ENCODE assay signal across 22 cellular contexts in genomic region chr1:21664806-21665588, GRCh38. TPM values are rescaled to one million over a fixed set of nuclear protein-coding genes. Genes with fewer than 3 reads are reported as not detected.
DNase-seq lines count a peak whose midpoint lies in the region; ATAC-seq, FAIRE-seq and TF ChIP-seq lines count a peak whose summit lies in the region.
"Had no signal": no experiment of that assay in that cellular context is flagged by ENCODE, and none has a peak within 500 bp of the region (broad histone marks: within the 10 kb centered on the region; RNA-seq: fewer than 3 reads in every experiment).

No MANE protein-coding gene starts in this region.

- H2AK5ac ChIP-seq in H1 (ENCODE audit: low read depth, low read length): no peak overlapping the region

- H2BK120ac ChIP-seq in H1 (replicated peaks; ENCODE audit: low read depth, low read length): no peak overlapping the region

- no peaks in the 10 kb centered on the region for H4K20me1 ChIP-seq in H1 (replicated peaks in 1 of 2; ENCODE audit: control insufficient read depth in 1 of 2, insufficient read depth in 2 of 2, low read length in 2 of 2)

- intact Hi-C loops in left ventricle myocardium inferior (cut with micrococcal nuclease) (no loop called here), heart left ventricle (cut with DNase I) (loop anchor here in 3 of 10 donors (5.0 to 10.0 kb wide), 3 partner anchors 158 to 433 kb away; partner anchors contain the start of gene ALPL (in 2 of the 3)), upper lobe of right lung (cut with DNase I) (no loop called here)

- H3K23me2 ChIP-seq in H1 (ENCODE audit: low read depth, low read length): peaks cover 13% of the 10 kb centered on the region

- CTCF ChIA-PET in RWPE1 (lab: Yijun Ruan, JAX): interaction anchor here (0.5 to 0.8 kb wide), 3 partner anchors 83 to 878 kb away, joined by 3 read pairs; partner anchors contain the start of gene HP1BP3
- CTCF ChIA-PET in H1 (lab: Charles Lee; ENCODE audit: partially characterized antibody): interaction anchor here (0.6 to 3.0 kb wide), 3 partner anchors 9 to 420 kb away, joined by 3 to 9 read pairs (median 4); no protein-coding TSS in a partner anchor

- H2BK15ac ChIP-seq in H1 (ENCODE audit: low read length): no peak overlapping the region

- H2AFZ ChIP-seq in H1 (ENCODE audit: low read length): no peak overlapping the region

- H3K27me3 ChIP-seq in left ventricle myocardium inferior (ENCODE audit: low read depth): peaks cover 88% of the 10 kb centered on the region
- H3K27me3 ChIP-seq in heart left ventricle: peaks cover 0 to 63% (median 22%) of the 10 kb centered on the region in 9 donors
- peaks cover 0 to 27% (median 19%) of the 10 kb centered on the region in 4 experiments; a peak in 5 of 7 replicates for H3K27me3 ChIP-seq in H1 (replicated peaks in 1 of 4; ENCODE audit: control insufficient read depth in 3 of 4, extremely low read depth in 1 of 4, insufficient read depth in 3 of 4, low read length in 3 of 4)
- peaks cover 37% of the 10 kb centered on the region for H3K27me3 ChIP-seq in upper lobe of right lung
- H3K27me3 ChIP-seq: right lobe of liver had no signal

- peak overlapping the region; percentile 75 for H3K27ac ChIP-seq in left ventricle myocardium inferior (replicated peaks)
- peak overlapping the region in 3 of 12 donors; percentile 56 to 71 (median 64) for H3K27ac ChIP-seq in heart left ventricle
- peak overlapping the region; percentile 18; the same call in 1 of the 2 replicates for H3K27ac ChIP-seq in RWPE1
- no peak overlapping the region for H3K27ac ChIP-seq in H1 (ENCODE audit: low read depth, low read length)
- H3K27ac ChIP-seq in upper lobe of right lung: no peak overlapping the region
- H3K27ac ChIP-seq: breast epithelium, esophagus squamous epithelium, right lobe of liver had no signal

- no peaks in the 10 kb centered on the region for H3K79me1 ChIP-seq in H1 (ENCODE audit: low read depth, low read length)

- H4K91ac ChIP-seq in H1 (replicated peaks; ENCODE audit: insufficient read length, low read length): no peak overlapping the region

- no peak overlapping the region for H3K14ac ChIP-seq in H1 (ENCODE audit: insufficient read length)

- H3K4me1 ChIP-seq in left ventricle myocardium inferior: peaks cover 59% of the 10 kb centered on the region
- peaks cover 0 to 56% (median 21%) of the 10 kb centered on the region in 12 donors for H3K4me1 ChIP-seq in heart left ventricle
- peaks cover 0 to 17% (median 5%) of the 10 kb centered on the region in 4 experiments; a peak in 5 of 7 replicates for H3K4me1 ChIP-seq in H1 (replicated peaks in 1 of 4; ENCODE audit: control insufficient read depth in 3 of 4, insufficient read depth in 4 of 4, low read length in 3 of 4)
- peaks cover 19% of the 10 kb centered on the region for H3K4me1 ChIP-seq in upper lobe of right lung

- no peaks in the 10 kb centered on the region for H3K79me2 ChIP-seq in H1 (ENCODE audit: control insufficient read depth in 1 of 2, insufficient read depth in 2 of 2, low read length in 2 of 2)

- no peak overlapping the region for H3K4ac ChIP-seq in H1 (replicated peaks; ENCODE audit: insufficient read length, low read depth, low read length)

- no peak overlapping the region for H3K4me2 ChIP-seq in H1 (ENCODE audit: insufficient read depth in 1 of 2, low read depth in 2 of 2, low read length in 2 of 2)
- H3K4me2 ChIP-seq: SK-N-SH had no signal

- no peak overlapping the region for H3K18ac ChIP-seq in H1 (ENCODE audit: extremely low read depth, low read length)

- no peak overlapping the region for H4K8ac ChIP-seq in H1 (ENCODE audit: extremely low read depth, insufficient read depth, low read length)

- POLR2A ChIA-PET in RWPE1 (lab: Yijun Ruan, JAX; ENCODE audit: low non-redundant PET) (no interaction called here), H1 (lab: Charles Lee; ENCODE audit: partially characterized antibody) (interaction anchor here (1.1 kb wide), 1 partner anchor 17 kb away, joined by 3 read pairs; no protein-coding TSS in a partner anchor)

- FAIRE-seq in H1 (lab: Jason Lieb, UNC): no peak
- FAIRE-seq: frontal cortex, GM19239 had no signal

- no peaks in the 10 kb centered on the region for H3K9me3 ChIP-seq in left ventricle myocardium inferior (replicated peaks)
- no peaks in the 10 kb centered on the region for H3K9me3 ChIP-seq in heart left ventricle
- H3K9me3 ChIP-seq in H1 (ENCODE audit: insufficient read depth in 2 of 2, low read depth in 1 of 2, low read length in 1 of 2): no peaks in the 10 kb centered on the region
- H3K9me3 ChIP-seq in upper lobe of right lung: no peaks in the 10 kb centered on the region
- H3K9me3 ChIP-seq: breast epithelium, esophagus squamous epithelium, right lobe of liver, SK-N-SH had no signal

- H3K36me3 ChIP-seq in left ventricle myocardium inferior: no peaks in the 10 kb centered on the region
- no peaks in the 10 kb centered on the region for H3K36me3 ChIP-seq in heart left ventricle
- no peaks in the 10 kb centered on the region for H3K36me3 ChIP-seq in H1 (ENCODE audit: control insufficient read depth in 2 of 4, insufficient read depth in 4 of 4, low read length in 3 of 4)
- no peaks in the 10 kb centered on the region for H3K36me3 ChIP-seq in upper lobe of right lung
- H3K36me3 ChIP-seq: breast epithelium, esophagus squamous epithelium, right lobe of liver had no signal

- no peak overlapping the region for H2BK5ac ChIP-seq in H1 (ENCODE audit: low read depth, low read length)

- H3K56ac ChIP-seq in H1 (replicated peaks; ENCODE audit: insufficient read length, low read depth, low read length): no peak overlapping the region

- no peak for TF ChIP-seq CTCF in left ventricle myocardium inferior (IDR thresholded peaks at IDR 0.05; ENCODE audit: borderline replicate concordance)
- TF ChIP-seq CTCF in heart left ventricle (IDR thresholded peaks at IDR 0.05): no peak
- TF ChIP-seq CTCF in RWPE1 (conservative IDR thresholded peaks at IDR 0.05; ENCODE audit: low read depth): no peak
- no peak for TF ChIP-seq CTCF in H1 (IDR thresholded peaks at IDR 0.05; ENCODE audit: control extremely low read depth in 1 of 3, insufficient read depth in 1 of 3, low read depth in 1 of 3, low read length in 3 of 3)
- TF ChIP-seq CTCF in upper lobe of right lung (IDR thresholded peaks at IDR 0.05): no peak
- no peak for TF ChIP-seq CTCF in GM20000 (IDR thresholded peaks at IDR 0.05; ENCODE audit: extremely low read depth, missing control alignments)

- H3K23ac ChIP-seq in H1 (ENCODE audit: insufficient read length): no peak overlapping the region

- no peak for TF ChIP-seq POLR2A in heart left ventricle (IDR thresholded peaks at IDR 0.05)
- no peak for TF ChIP-seq POLR2A in H1 (IDR thresholded peaks at IDR 0.05; ENCODE audit: control extremely low read depth in 1 of 2, low read depth in 2 of 2, low read length in 2 of 2)

- no peak for ATAC-seq in heart left ventricle
- ATAC-seq in upper lobe of right lung: no peak
- ATAC-seq in GM19324 (IDR thresholded peaks at IDR 0.05; ENCODE audit: low FRiP score, unreplicated experiment): no peak
- ATAC-seq: activated CD4-positive, alpha-beta T cell treated with anti-CD3 and anti-CD28 coated beads for 36 hours; activated T-cell treated with anti-CD3 and anti-CD28 coated beads, Interleukin-2, amount 50 U/mL, for 72 hours; right lobe of liver; T-helper 17 cell had no signal

- no peak for DNase-seq in left ventricle myocardium inferior
- DNase-seq in heart left ventricle: no peak
- no peak for DNase-seq in RWPE1 (ENCODE audit: low spot score)
- DNase-seq in H1 (ENCODE audit: low read depth in 1 of 2, low spot score in 2 of 2): no peak
- peak; percentile 36 for DNase-seq in upper lobe of right lung
- no peak for DNase-seq in GM20000 (ENCODE audit: low spot score)
- DNase-seq: activated CD4-positive, alpha-beta T cell treated with anti-CD3 and anti-CD28 coated beads for 36 hours; activated naive CD4-positive, alpha-beta T cell treated with anti-CD3 and anti-CD28 coated beads, Interleukin-2, amount 50 U/mL, for 16 hours; activated T-cell treated with anti-CD3 and anti-CD28 coated beads, Interleukin-2, amount 50 U/mL, for 72 hours; DND-41; esophagus squamous epithelium; HCEC 1CT; NCI-H146; NCI-H2107; SK-N-SH; stimulated activated naive CD4-positive, alpha-beta T cell; T-helper 17 cell had no signal

- WGBS in heart left ventricle, 4 donors: 65 to 76% (median 71%) methylated on average over 10 of the region's 10 CpGs
- WGBS in H1 (ENCODE audit: extremely low coverage in 1 of 2, insufficient coverage in 1 of 2, insufficient read length in 1 of 2, insufficient replicate concordance in 2 of 2, low coverage in 1 of 2, low lambda C conversion rate in 2 of 2, missing lambda C conversion rate in 1 of 2), 2 experiments: 91% methylated on average over 10 of the region's 10 CpGs; no CpG with 5 or more reads in 1 of the 2 experiments

- 0 out of 2 replicates have a peak overlapping the region, but pooled peaks have one; percentile 61 for H2BK20ac ChIP-seq in H1 (ENCODE audit: low read length)

- H2BK12ac ChIP-seq in H1 (ENCODE audit: low read depth, low read length): no peak overlapping the region

- no peak for TF ChIP-seq EP300 in H1 (IDR thresholded peaks at IDR 0.05; ENCODE audit: borderline replicate concordance in 1 of 2, low read depth in 2 of 2, low read length in 2 of 2)

- TF ChIP-seq RAD21 in H1 (IDR thresholded peaks at IDR 0.05 in 1 of 2, conservative IDR thresholded peaks at IDR 0.05 in 1 of 2; ENCODE audit: low read depth in 2 of 2, low read length in 2 of 2): no peak

- H4K5ac ChIP-seq in H1 (ENCODE audit: insufficient read length, low read depth, low read length): no peak overlapping the region

- no peak overlapping the region; a peak in 1 of 7 replicates for H3K9ac ChIP-seq in H1 (replicated peaks in 1 of 4; ENCODE audit: extremely low read depth in 1 of 4, low read depth in 3 of 4, low read length in 3 of 4)
- H3K9ac ChIP-seq: SK-N-SH had no signal

- H3K4me3 ChIP-seq in left ventricle myocardium inferior: no peak overlapping the region
- no peak overlapping the region for H3K4me3 ChIP-seq in heart left ventricle
- no peak overlapping the region for H3K4me3 ChIP-seq in H1 (ENCODE audit: extremely low read depth in 1 of 4, insufficient read depth in 2 of 4, low read depth in 3 of 4, low read length in 4 of 4)
- no peak overlapping the region for H3K4me3 ChIP-seq in upper lobe of right lung
- H3K4me3 ChIP-seq: breast epithelium, esophagus squamous epithelium, right lobe of liver had no signal

RNA-seq across cellular contexts. Expression of gene RAP1GAP, which starts 4.2 kb away (rescaled TPM):
- total RNA-seq in left ventricle myocardium inferior (6.2 TPM), heart left ventricle (1 to 10 TPM; 3.1 to 8.0 (median 3.8) TPM), upper lobe of right lung (62.4 TPM)
- polyA plus RNA-seq in heart left ventricle (1 to 10 TPM in 1 of 2 donors, under 1 TPM in 1; 0.75 to 4.1 TPM), H1 (2011; rRNA removed) (8.4 and 9.9 TPM in 2 replicates)
- 7.8 and 8.4 TPM in 2 replicates for total RNA-seq in H1 (2021; fragmentation: NEBNext Ultra II Directional; extraction: Animal tissue kit (Norgen Biotek cat#: 25700))
- 8.0 TPM for polyA plus RNA-seq in H1 (2011; cell fraction: cytosol; rRNA removed)
- 26.1 TPM for polyA plus RNA-seq in H1 (2011; cell fraction: nucleus; rRNA removed)
- 6.9 to 9.7 TPM (median 8.3 TPM) in 4 replicates for polyA plus RNA-seq in H1 (2012, experiment 1 of 2)
- 7.0 TPM for polyA plus RNA-seq in H1 (2012, experiment 2 of 2)
- polyA plus RNA-seq in H1 (2013, experiment 1 of 2): 5.6 TPM
- polyA plus RNA-seq in H1 (2013, experiment 2 of 2): 6.1 TPM
- 7.7 and 11.9 TPM in 2 replicates for polyA minus RNA-seq in H1 (2011; rRNA and poly(A)+ RNA removed)
- polyA minus RNA-seq in H1 (2011; cell fraction: cytosol; rRNA and poly(A)+ RNA removed): 4.9 TPM
- 6.0 TPM for polyA minus RNA-seq in H1 (2011; cell fraction: nucleus; rRNA and poly(A)+ RNA removed)

Comparison
In these comparisons a context has a peak if more than half of its experiments do, and no peak if none do; other contexts are left out.
1. H3K27ac ChIP-seq: peak in left ventricle myocardium inferior (single experiment) and RWPE1 (single experiment); none in H1 (single experiment) and upper lobe of right lung (single experiment).